In genomic region chr3:75075158-75075557, GRCh38 we compare ENCODE assay signal across 11 cellular contexts.
"Had no signal": no experiment of that assay in that cellular context is flagged by ENCODE, and none has a peak within 500 bp of the region (broad histone marks: within the 10 kb centered on the region; RNA-seq: fewer than 3 reads in every experiment).

No MANE protein-coding gene starts in this region.

- DNase-seq: GM23248, GOT3, H7, H9, HCEC 1CT, HFFc6 had no signal

- H3K9ac ChIP-seq: GM23248 had no signal

- H3K4me3 ChIP-seq: GM23248, GM23338, HAP-1 had no signal

- H3K4me2 ChIP-seq: GM23338 had no signal

- H3K4me1 ChIP-seq: HAP-1 had no signal

- H2AFZ ChIP-seq: GM23248, GM23338 had no signal

- ATAC-seq: GM23338, HCT116 had no signal

- FAIRE-seq: H1, H54 had no signal

- H3K27ac ChIP-seq: GM23248 had no signal

- H3K36me3 ChIP-seq: HAP-1 had no signal

- H3K9me3 ChIP-seq: HAP-1 had no signal
